Comparison of ENCODE assay signal across 8 cellular contexts in genomic region chr10:79196470-79197461, GRCh38.
A peak's percentile ranks its signal among the peaks of the same experiment; 100 is the strongest.
DNase-seq lines count a peak whose midpoint lies in the region; ATAC-seq and TF ChIP-seq lines count a peak whose summit lies in the region.

No MANE protein-coding gene starts in this region.

- no peak overlapping the region for H2AFZ ChIP-seq in hepatocyte

- DNase-seq in NCI-H82 (lab: John Stamatoyannopoulos, UW) (peak; percentile 80), NCI-H82 treated with DMSO at 0.1 percent for 48 hours (lab: John Stamatoyannopoulos, UW; ENCODE audit: unreplicated experiment) (no peak), T-helper 1 cell (peak; percentile 45 to 60 (median 53)), amniotic epithelial cell (ENCODE audit: low read depth) (peak; percentile 47), hepatocyte (ENCODE audit: low spot score) (peak; percentile 88)
- peak; percentile 31 for DNase-seq in Jurkat, Clone E6-1 (ENCODE audit: low read depth, low spot score)
- peak; percentile 76 for DNase-seq in stimulated activated CD4-positive, alpha-beta T cell treated with anti-CD3 and anti-CD28 coated beads, Interleukin-12 subunit alpha, Interleukin-12 subunit beta, amount 100 ng/mL, for 4 hours

- no peak for ATAC-seq in GM21423 (IDR thresholded peaks at IDR 0.05; ENCODE audit: unreplicated experiment)

- no peaks in the 10 kb centered on the region for H3K36me3 ChIP-seq in hepatocyte (replicated peaks; ENCODE audit: insufficient read depth, low read depth)

- peaks cover 57% of the 10 kb centered on the region for H3K79me2 ChIP-seq in hepatocyte

- H3K4me1 ChIP-seq in hepatocyte (ENCODE audit: insufficient read depth) = peaks cover 12% of the 10 kb centered on the region

- no peaks in the 10 kb centered on the region for H3K27me3 ChIP-seq in hepatocyte

- WGBS in hepatocyte (ENCODE audit: low lambda C conversion rate, missing lambda C conversion rate) = 68% methylated on average over 18 of the region's 18 CpGs

- H4K20me1 ChIP-seq in hepatocyte (ENCODE audit: insufficient read depth, poor library complexity, severe bottlenecking) = peaks cover 34% of the 10 kb centered on the region

- H3K4me3 ChIP-seq in Jurkat, Clone E6-1 (ENCODE audit: low read length) = no peak overlapping the region
- no peak overlapping the region for H3K4me3 ChIP-seq in hepatocyte

- no peaks in the 10 kb centered on the region for H3K9me2 ChIP-seq in hepatocyte (replicated peaks; ENCODE audit: insufficient read depth)

- peak; percentile 93 for TF ChIP-seq CTCF in hepatocyte (IDR thresholded peaks at IDR 0.05; ENCODE audit: poor library complexity)

- H3K27ac ChIP-seq in hepatocyte = no peak overlapping the region

- no peak overlapping the region for H3K4me2 ChIP-seq in hepatocyte

- H3K9me3 ChIP-seq in hepatocyte (ENCODE audit: low read depth) = no peaks in the 10 kb centered on the region
